In genomic region chr6:112087136-112087908, GRCh38 we compare ENCODE assay signal across 8 cellular contexts.
DNase-seq lines count a peak whose midpoint lies in the region; ATAC-seq lines count a peak whose summit lies in the region.

TSS of gene FAM229B (plus strand) at chr6:112087591. CDS start at chr6:112099284, 11,693 bp downstream.
TSS of gene TUBE1 (minus strand) at chr6:112087482. CDS start at chr6:112087434, 48 bp downstream.

- DNase-seq in Ammon's horn (ENCODE audit: low spot score) (peak; percentile 99), NCI-H446 treated with DMSO at 0.1 percent for 48 hours (lab: John Stamatoyannopoulos, UW) (peak; percentile 94), kidney tubule cell (ENCODE audit: low spot score) (peak; percentile 97)
- DNase-seq in activated CD4-positive, alpha-beta T cell treated with anti-CD3 and anti-CD28 coated beads for 1 hour, result peak; percentile 84
- peak; percentile 58 to 85 (median 76) for DNase-seq in stimulated activated CD4-positive, alpha-beta T cell treated with anti-CD3 and anti-CD28 coated beads, Interleukin-1b, Interleukin-23, amount 100 ng/mL, for 24 hours (ENCODE audit: low read depth in 4 of 4, low spot score in 1 of 4)

- H3K27ac ChIP-seq in cingulate gyrus (ENCODE audit: low read depth, low read length), result peak within 1 kb of the TSS; percentile 70

- peak; percentile 95 for ATAC-seq in GM19043 (IDR thresholded peaks at IDR 0.05; ENCODE audit: low read depth, unreplicated experiment)
- peak; percentile 97 for ATAC-seq in HG03354 (IDR thresholded peaks at IDR 0.05; ENCODE audit: poor library complexity, severe bottlenecking, unreplicated experiment)

Comparison
In these comparisons a context has a peak if more than half of its experiments do, and no peak if none do; other contexts are left out.
1. Peak in every context shown above with its lines: DNase-seq, ATAC-seq and H3K27ac ChIP-seq.